10 cellular contexts compared by ENCODE assay signal in the genomic region with DNA sequence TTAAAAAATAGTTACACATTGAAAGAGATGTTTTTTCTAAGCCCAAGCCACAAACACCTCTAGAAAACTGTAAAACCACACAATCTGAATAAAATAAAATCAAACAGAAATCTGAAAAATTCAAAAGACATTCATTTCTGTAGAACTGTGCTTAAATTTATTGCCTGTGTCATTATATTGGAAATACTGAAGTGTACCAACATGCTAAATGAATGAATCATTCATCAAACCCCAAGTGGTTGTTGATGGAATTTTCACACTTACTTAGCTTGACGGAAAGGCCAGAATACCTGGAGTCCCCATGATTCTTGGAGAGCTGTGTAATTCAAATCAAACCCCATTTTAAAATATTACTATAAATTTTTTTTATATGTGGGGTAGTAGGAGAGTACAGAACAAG. TPM values are rescaled to one million over a fixed set of nuclear protein-coding genes. Genes with fewer than 3 reads are reported as not detected.
DNase-seq lines count a peak whose midpoint lies in the region; TF ChIP-seq lines count a peak whose summit lies in the region.
"Had no signal": no experiment of that assay in that cellular context is flagged by ENCODE, and none has a peak within 500 bp of the region (broad histone marks: within the 10 kb centered on the region; RNA-seq: fewer than 3 reads in every experiment).

No MANE protein-coding gene starts in this region.

- no peak for TF ChIP-seq POLR2A in sigmoid colon (IDR thresholded peaks at IDR 0.05)

- H3K36me3 ChIP-seq in sigmoid colon = no peaks in the 10 kb centered on the region

- TF ChIP-seq EP300 in sigmoid colon (IDR thresholded peaks at IDR 0.05) = no peak

- H3K9me3 ChIP-seq in sigmoid colon = no peaks in the 10 kb centered on the region

- peaks cover 0 to 60% (median 50%) of the 10 kb centered on the region in 4 donors for H3K4me1 ChIP-seq in sigmoid colon

- peak; percentile 30 for DNase-seq in DMS 273 (lab: John Stamatoyannopoulos, UW; ENCODE audit: unreplicated experiment)
- no peak for DNase-seq in DMS 273 treated with DMSO at 0.1 percent for 48 hours (lab: John Stamatoyannopoulos, UW)
- DNase-seq in NCI-H460 (ENCODE audit: extremely low read depth, low read depth) = peak; percentile 59
- DNase-seq in epithelial cell of proximal tubule (ENCODE audit: low read depth) = no peak
- DNase-seq in sigmoid colon = no peak
- no peak for DNase-seq in hepatic stellate cell (ENCODE audit: low spot score)
- DNase-seq in SW 1271 (lab: John Stamatoyannopoulos, UW) = no peak
- DNase-seq in COLO668 (lab: John Stamatoyannopoulos, UW; ENCODE audit: unreplicated experiment) = no peak
- DNase-seq: activated effector memory CD4-positive, alpha-beta T cell treated with anti-CD3 and anti-CD28 coated beads, Interleukin-2, amount 50 U/mL, for 16 hours had no signal

- H3K27ac ChIP-seq in sigmoid colon = peak overlapping the region; percentile 77 to 86 (median 85)
- H3K27ac ChIP-seq: 22Rv1 had no signal

- intact Hi-C loops in sigmoid colon (cut with DNase I) = loop anchor here (5.0 to 10.0 kb wide), 3 partner anchors 143 to 435 kb away; a partner anchor contains a TSS

- H3K27me3 ChIP-seq in sigmoid colon = no peaks in the 10 kb centered on the region

- peak; percentile 37 for TF ChIP-seq CTCF in epithelial cell of proximal tubule (conservative IDR thresholded peaks at IDR 0.05; ENCODE audit: low read depth, low read length)
- peak in 1 of 4 experiments; percentile 28 for TF ChIP-seq CTCF in sigmoid colon (IDR thresholded peaks at IDR 0.05)

- 32 to 70% methylated on average over 1 of the region's 1 CpG for WGBS in sigmoid colon, 2 donors

- H3K4me3 ChIP-seq in epithelial cell of proximal tubule (ENCODE audit: low read depth, low read length) = no peak overlapping the region
- peak overlapping the region; percentile 60 to 81 (median 66) for H3K4me3 ChIP-seq in sigmoid colon

RNA-seq across cellular contexts. Expression of a gene that starts 2.7 kb away (rescaled TPM):
- total RNA-seq in NCI-H460 (2014; rRNA removed; shearing (Covaris generic)) = 10.5 TPM in 2 replicates
- 11.0 and 16.8 TPM in 2 replicates for polyA plus RNA-seq in NCI-H460 (2014; cell fraction: nucleus; rRNA removed)
- total RNA-seq in epithelial cell of proximal tubule (43.9 and 48.8 TPM in 2 replicates), sigmoid colon (100 to 1,000 TPM in 1 of 4 donors, 10 to 100 TPM in 3; 54.6 to 149 (median 80.4) TPM)
- 10 to 100 TPM in 2 of 3 donors, 1 to 10 TPM in 1; 8.1 to 15.0 (median 13.7) TPM for polyA plus RNA-seq in sigmoid colon

Comparison
In these comparisons a context has a peak if more than half of its experiments do, and no peak if none do; other contexts are left out.
1. DNase-seq: peak in DMS 273 (single experiment) and NCI-H460 (single experiment); none in DMS 273 treated with DMSO at 0.1 percent for 48 hours (single experiment), epithelial cell of proximal tubule (single experiment), sigmoid colon (single experiment), hepatic stellate cell (single experiment), SW 1271 (0 of 2) and COLO668 (single experiment).